11 cellular contexts compared by ENCODE assay signal in the genomic region with DNA sequence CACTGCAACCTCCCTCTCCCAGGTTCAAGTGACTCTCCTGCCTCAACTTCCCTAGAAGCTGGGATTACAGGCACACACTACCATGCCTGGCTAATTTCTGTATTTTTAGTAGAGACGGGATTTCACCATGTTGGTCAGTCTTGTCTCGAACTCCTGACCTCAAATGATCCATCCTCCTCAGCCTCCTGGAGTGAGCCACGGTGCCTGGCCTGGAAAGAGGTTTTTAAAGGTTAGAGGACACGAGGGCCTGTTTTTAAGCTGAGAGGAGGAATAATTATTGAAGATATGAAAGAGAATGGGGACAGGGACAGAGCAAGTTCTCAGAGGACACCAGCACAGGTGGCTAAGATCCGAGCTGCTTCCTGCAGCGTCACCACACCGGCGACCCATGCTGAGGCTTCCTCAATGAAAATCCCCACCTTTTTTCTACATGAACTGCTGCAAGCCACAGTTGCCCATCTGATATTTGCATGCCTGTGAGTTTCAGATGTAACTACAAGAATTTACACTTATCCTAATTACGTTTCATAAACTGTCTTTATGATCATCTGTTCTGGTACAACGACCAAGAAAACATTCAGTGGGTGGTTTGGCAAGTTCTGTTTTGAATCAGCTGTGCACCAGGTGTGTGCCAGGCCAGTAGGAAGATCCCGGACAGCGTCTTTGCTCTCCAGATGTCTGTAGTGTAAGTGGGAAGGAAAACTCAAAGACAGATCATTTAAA.
A peak's percentile ranks its signal among the peaks of the same experiment; 100 is the strongest.
DNase-seq lines count a peak whose midpoint lies in the region; ATAC-seq lines count a peak whose summit lies in the region.
"Had no signal": no experiment of that assay in that cellular context is flagged by ENCODE, and none has a peak within 500 bp of the region (broad histone marks: within the 10 kb centered on the region; RNA-seq: fewer than 3 reads in every experiment).

No MANE protein-coding gene starts in this region.

- H3K27ac ChIP-seq in neuronal stem cell (replicated peaks; ENCODE audit: low read length) = no peak overlapping the region
- H3K27ac ChIP-seq: esophagus muscularis mucosa had no signal

- no peaks in the 10 kb centered on the region for H3K9me3 ChIP-seq in neuronal stem cell (replicated peaks in 1 of 2; ENCODE audit: control insufficient read depth in 2 of 2, insufficient read depth in 1 of 2, low read depth in 1 of 2, low read length in 2 of 2)
- H3K9me3 ChIP-seq: esophagus muscularis mucosa had no signal

- no peak overlapping the region for H3K9ac ChIP-seq in neuronal stem cell (ENCODE audit: low read depth, low read length, poor library complexity)

- no peak overlapping the region for H3K4me3 ChIP-seq in neuronal stem cell (ENCODE audit: low read length in 2 of 2)
- H3K4me3 ChIP-seq: esophagus muscularis mucosa had no signal

- no peak overlapping the region for H3K23ac ChIP-seq in neuronal stem cell (ENCODE audit: low read depth, low read length, poor library complexity)

- H3K14ac ChIP-seq in neuronal stem cell (ENCODE audit: low read length) = no peak overlapping the region

- H3K4ac ChIP-seq in neuronal stem cell (ENCODE audit: low read length) = no peak overlapping the region

- H4K91ac ChIP-seq in neuronal stem cell (ENCODE audit: low read depth, low read length, poor library complexity) = no peak overlapping the region

- H4K8ac ChIP-seq in neuronal stem cell (ENCODE audit: low read depth, low read length) = no peak overlapping the region

- H3K4me1 ChIP-seq in neuronal stem cell (ENCODE audit: control insufficient read depth in 2 of 2, insufficient read depth in 1 of 2, low read depth in 1 of 2, low read length in 2 of 2) = peaks cover 0 to 2% of the 10 kb centered on the region in 2 donors

- peak overlapping the region; percentile 37 for H2AK5ac ChIP-seq in neuronal stem cell (ENCODE audit: low read depth, low read length)

- no CpG with 5 or more reads among the region's 12 CpGs for WGBS in neuronal stem cell (ENCODE audit: extremely low coverage in 2 of 2, insufficient read length in 2 of 2, insufficient replicate concordance in 1 of 2), 2 donors

- no peak overlapping the region for H2BK5ac ChIP-seq in neuronal stem cell (ENCODE audit: low read length)

- no peak overlapping the region for H2BK120ac ChIP-seq in neuronal stem cell (ENCODE audit: low read depth, low read length)

- H2AFZ ChIP-seq in neuronal stem cell (ENCODE audit: low read length) = no peak overlapping the region

- no peaks in the 10 kb centered on the region for H3K79me1 ChIP-seq in neuronal stem cell (ENCODE audit: low read depth, low read length)

- H3K4me2 ChIP-seq in neuronal stem cell (ENCODE audit: insufficient read depth, low read length, poor library complexity, severe bottlenecking) = no peak overlapping the region

- DNase-seq in neuronal stem cell (ENCODE audit: low spot score) (no peak), COLO829 (ENCODE audit: low spot score) (no peak), NCI-H1417 treated with DMSO at 0.1 percent for 48 hours (lab: John Stamatoyannopoulos, UW) (no peak), NCI-H2227 (lab: John Stamatoyannopoulos, UW; ENCODE audit: unreplicated experiment) (no peak), NCI-H2171 (lab: John Stamatoyannopoulos, UW) (no peak)
- DNase-seq: midbrain; stimulated activated CD4-positive, alpha-beta T cell treated with anti-CD3 and anti-CD28 coated beads, Interleukin-4, amount 100 ng/mL, for 4 hours had no signal

- no peaks in the 10 kb centered on the region for H3K36me3 ChIP-seq in neuronal stem cell (replicated peaks in 1 of 2; ENCODE audit: control insufficient read depth in 2 of 2, insufficient read depth in 2 of 2, low read length in 2 of 2)
- H3K36me3 ChIP-seq: esophagus muscularis mucosa had no signal

- H3K18ac ChIP-seq in neuronal stem cell (ENCODE audit: low read length) = no peak overlapping the region

- no peak overlapping the region for H2BK12ac ChIP-seq in neuronal stem cell (ENCODE audit: low read length)

- no peaks in the 10 kb centered on the region for H3K27me3 ChIP-seq in neuronal stem cell (ENCODE audit: control insufficient read depth in 3 of 3, insufficient read depth in 3 of 3, low read depth in 1 of 3, low read length in 3 of 3)
- H3K27me3 ChIP-seq: esophagus muscularis mucosa had no signal

- no peak overlapping the region for H2BK15ac ChIP-seq in neuronal stem cell (ENCODE audit: low read length)

- peak; percentile 83 for ATAC-seq in GM18873 (IDR thresholded peaks at IDR 0.05; ENCODE audit: low FRiP score, unreplicated experiment)
- peak; percentile 82 for ATAC-seq in GM21786 (IDR thresholded peaks at IDR 0.05; ENCODE audit: unreplicated experiment)
- peak; percentile 93 for ATAC-seq in HG03460 (IDR thresholded peaks at IDR 0.05; ENCODE audit: unreplicated experiment)
